Comparison of ENCODE assay signal across 1 cellular context in genomic region chr1:77779529-77780281, GRCh38.
TF ChIP-seq lines count a peak whose summit lies in the region.

Gene MIGA1, plus strand, starts transcription at chr1:77779649. Its CDS starts 3,604 bp downstream, at chr1:77783253.

TF ChIP-seq in HepG2, 621 proteins besides CTCF, POLR2A, EP300 and RAD21 (continued from another document and continues in another):
- TF ChIP-seq ZNF407 (CRISPR knock-in tag; IDR thresholded peaks at IDR 0.05; ENCODE audit: not compliant biosample characterization) (no peak), ZSCAN5A (CRISPR knock-in tag; IDR thresholded peaks at IDR 0.05; ENCODE audit: borderline replicate concordance) (no peak), ZNF44 (CRISPR knock-in tag; IDR thresholded peaks at IDR 0.05) (0 out of 2 replicates have a peak, but pooled peaks have one; percentile 42), MTERF4 (CRISPR knock-in tag; IDR thresholded peaks at IDR 0.05) (0 out of 2 replicates have a peak, but pooled peaks have one; percentile 54), ZMYM4 (CRISPR knock-in tag; IDR thresholded peaks at IDR 0.05) (peak; percentile 52; the same call in 1 of the 2 replicates), ELF1 (CRISPR knock-in tag; IDR thresholded peaks at IDR 0.05) (peak; percentile 87), IKZF1 (IDR thresholded peaks at IDR 0.05) (no peak), REPIN1 (CRISPR knock-in tag; IDR thresholded peaks at IDR 0.05; ENCODE audit: borderline replicate concordance, low read depth) (peak; percentile 65), SMAD9 (CRISPR knock-in tag; IDR thresholded peaks at IDR 0.05) (no peak), BRCA1 (CRISPR knock-in tag; IDR thresholded peaks at IDR 0.05) (no peak), IRF9 (CRISPR knock-in tag; IDR thresholded peaks at IDR 0.05; ENCODE audit: borderline replicate concordance) (peak; percentile 42; the same call in 1 of the 2 replicates), ZNF563 (CRISPR knock-in tag; IDR thresholded peaks at IDR 0.05) (0 out of 2 replicates have a peak, but pooled peaks have one; percentile 62), ZNF616 (CRISPR knock-in tag; IDR thresholded peaks at IDR 0.05; ENCODE audit: low read depth) (no peak), MTF1 (CRISPR knock-in tag; IDR thresholded peaks at IDR 0.05) (no peak), KLF11 (CRISPR knock-in tag; IDR thresholded peaks at IDR 0.05) (peak; percentile 61; the same call in 1 of the 2 replicates), EED (CRISPR knock-in tag; IDR thresholded peaks at IDR 0.05) (no peak), ZBTB43 (CRISPR knock-in tag; conservative IDR thresholded peaks at IDR 0.05) (no peak), IRX3 (CRISPR knock-in tag; IDR thresholded peaks at IDR 0.05; ENCODE audit: borderline replicate concordance, low read depth) (0 out of 2 replicates have a peak, but pooled peaks have one; percentile 69), ZNF749 (CRISPR knock-in tag; IDR thresholded peaks at IDR 0.05; ENCODE audit: borderline replicate concordance) (0 out of 2 replicates have a peak, but pooled peaks have one; percentile 62), BRF2 (CRISPR knock-in tag; IDR thresholded peaks at IDR 0.05) (peak; percentile 21; the same call in 1 of the 2 replicates), ZNF761 (CRISPR knock-in tag; conservative IDR thresholded peaks at IDR 0.05) (no peak), PRDM15 (CRISPR knock-in tag; IDR thresholded peaks at IDR 0.05) (no peak), TBX2 (CRISPR knock-in tag; IDR thresholded peaks at IDR 0.05; ENCODE audit: borderline replicate concordance) (peak; percentile 64; the same call in 1 of the 2 replicates), ZNF329 (CRISPR knock-in tag; IDR thresholded peaks at IDR 0.05; ENCODE audit: low read depth) (no peak), ARNT2 (CRISPR knock-in tag; IDR thresholded peaks at IDR 0.05; ENCODE audit: low read depth) (no peak), ZBTB3 (CRISPR knock-in tag; IDR thresholded peaks at IDR 0.05; ENCODE audit: borderline replicate concordance, low read depth) (no peak), RBM39 (IDR thresholded peaks at IDR 0.05; ENCODE audit: low read depth, low read length, poor library complexity, severe bottlenecking) (peak; percentile 47), SRY (CRISPR knock-in tag; IDR thresholded peaks at IDR 0.05) (no peak), IKZF4 (CRISPR knock-in tag; IDR thresholded peaks at IDR 0.05; ENCODE audit: borderline replicate concordance, low read depth, not compliant biosample characterization) (no peak), KLF9 (CRISPR knock-in tag; IDR thresholded peaks at IDR 0.05; ENCODE audit: low read depth) (no peak), THAP11 (CRISPR knock-in tag; IDR thresholded peaks at IDR 0.05) (peak; percentile 91), IRF2 (CRISPR knock-in tag; IDR thresholded peaks at IDR 0.05) (peak; percentile 72), MTF2 (CRISPR knock-in tag; IDR thresholded peaks at IDR 0.05; ENCODE audit: borderline replicate concordance) (no peak), SP140L (CRISPR knock-in tag; IDR thresholded peaks at IDR 0.05; ENCODE audit: borderline replicate concordance) (no peak), KLF16 (CRISPR knock-in tag; IDR thresholded peaks at IDR 0.05) (0 out of 4 replicates have a peak, but pooled peaks of 1 of the 2 experiments have one; percentile 34), TRIM24 (CRISPR knock-in tag; IDR thresholded peaks at IDR 0.05) (no peak), PREB (CRISPR knock-in tag; IDR thresholded peaks at IDR 0.05) (no peak), LCORL (IDR thresholded peaks at IDR 0.05) (no peak), LCORL (CRISPR knock-in tag; IDR thresholded peaks at IDR 0.05) (no peak), TAF1 (CRISPR knock-in tag; IDR thresholded peaks at IDR 0.05) (peak; percentile 52), RXRB (CRISPR knock-in tag; IDR thresholded peaks at IDR 0.05; ENCODE audit: borderline replicate concordance) (peak; percentile 27; the same call in 1 of the 2 replicates), YY1 (IDR thresholded peaks at IDR 0.05; ENCODE audit: insufficient read depth, insufficient replicate concordance, low read depth, low read length) (peak; percentile 99), ZNF180 (CRISPR knock-in tag; IDR thresholded peaks at IDR 0.05; ENCODE audit: borderline replicate concordance, low read depth) (no peak), ZFP82 (CRISPR knock-in tag; IDR thresholded peaks at IDR 0.05; ENCODE audit: borderline replicate concordance) (0 out of 2 replicates have a peak, but pooled peaks have one; percentile 29), SALL2 (CRISPR knock-in tag; IDR thresholded peaks at IDR 0.05) (no peak), CREM (IDR thresholded peaks at IDR 0.05) (peak; percentile 87), CREM (CRISPR knock-in tag; IDR thresholded peaks at IDR 0.05) (no peak)
